In the genomic region with DNA sequence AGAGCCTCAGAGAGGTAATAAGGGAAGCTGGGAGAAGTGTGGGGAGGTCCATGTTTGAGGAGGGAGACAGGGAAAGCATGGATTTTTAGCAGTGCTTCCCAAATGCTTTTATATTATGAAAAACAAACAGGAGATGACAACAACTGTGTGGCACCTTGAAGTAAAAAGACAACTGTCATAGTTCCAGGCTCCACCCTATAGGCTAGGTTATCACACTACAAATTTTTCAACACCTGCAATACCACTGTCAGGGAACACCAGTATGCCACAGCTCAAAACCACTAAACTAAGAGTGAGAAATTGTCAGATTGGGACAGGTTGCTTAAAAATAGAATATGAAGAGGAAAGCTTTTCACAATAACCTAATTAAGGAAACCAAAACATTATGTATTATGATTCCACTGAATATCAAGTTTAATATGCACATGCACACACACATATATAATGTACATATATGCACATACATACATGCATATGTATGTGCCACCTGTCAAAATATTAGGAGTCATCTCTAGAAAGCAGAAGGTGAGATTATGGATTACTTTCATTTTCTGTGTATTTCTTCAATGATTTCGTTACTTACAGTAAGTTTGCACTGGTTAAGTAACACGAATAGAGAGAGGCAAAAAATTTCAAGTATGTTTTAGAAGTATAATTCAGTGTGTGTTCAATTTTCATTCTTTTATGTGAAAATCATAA, we compare ENCODE assay signal across 9 cellular contexts.
A peak's percentile ranks its signal among the peaks of the same experiment; 100 is the strongest.
DNase-seq lines count a peak whose midpoint lies in the region; ATAC-seq and TF ChIP-seq lines count a peak whose summit lies in the region.
"Had no signal": no experiment of that assay in that cellular context is flagged by ENCODE, and none has a peak within 500 bp of the region (broad histone marks: within the 10 kb centered on the region; RNA-seq: fewer than 3 reads in every experiment).

No MANE protein-coding gene starts in this region.

- H3K36me3 ChIP-seq in subcutaneous abdominal adipose tissue (ENCODE audit: control insufficient read depth in 5 of 5, insufficient read depth in 5 of 5, low read length in 5 of 5) (no peaks in the 10 kb centered on the region), tibial artery (no peaks in the 10 kb centered on the region)

- H3K27ac ChIP-seq in subcutaneous abdominal adipose tissue (ENCODE audit: low read depth, low read length) (no peak overlapping the region), tibial artery (no peak overlapping the region)

- ATAC-seq in activated CD8-positive, alpha-beta memory T cell treated with anti-CD3 and anti-CD28 coated beads, Interleukin-2, amount 10 ng/mL, durations not matched to agents 7 days and 5 days, result peak; percentile 84
- ATAC-seq in HG02970 (IDR thresholded peaks at IDR 0.05; ENCODE audit: low FRiP score, unreplicated experiment), result peak; percentile 96
- peak; percentile 88 for ATAC-seq in activated CD8-positive, alpha-beta T cell treated with anti-CD3 and anti-CD28 coated beads for 36 hours

- TF ChIP-seq CTCF in activated CD8-positive, alpha-beta T cell treated with anti-CD3 and anti-CD28 coated beads for 36 hours (IDR thresholded peaks at IDR 0.05), result no peak
- no peak for TF ChIP-seq CTCF in tibial artery (IDR thresholded peaks at IDR 0.05)
- TF ChIP-seq CTCF in GM20000 (IDR thresholded peaks at IDR 0.05; ENCODE audit: extremely low read depth, missing control alignments), result no peak

- H3K4me1 ChIP-seq in subcutaneous abdominal adipose tissue (ENCODE audit: control insufficient read depth in 5 of 5, insufficient read depth in 5 of 5, low read length in 5 of 5) (peaks cover 0 to 8% (median 0%) of the 10 kb centered on the region in 5 donors), tibial artery (peaks cover 0 to 13% (median 0%) of the 10 kb centered on the region in 4 donors)

- H3K4me3 ChIP-seq in subcutaneous abdominal adipose tissue (ENCODE audit: low read depth in 1 of 5, low read length in 5 of 5), result peak overlapping the region; percentile 4 to 51 (median 24)
- H3K4me3 ChIP-seq in tibial artery, result no peak overlapping the region

- peak overlapping the region; percentile 72 for H3K4me3 Mint-ChIP-seq in activated CD8-positive, alpha-beta memory T cell treated with anti-CD3 and anti-CD28 coated beads, Interleukin-2, amount 10 ng/mL, durations not matched to agents 7 days and 5 days
- peak overlapping the region; percentile 68 for H3K4me3 Mint-ChIP-seq in activated CD8-positive, alpha-beta T cell treated with anti-CD3 and anti-CD28 coated beads for 36 hours
- H3K4me3 Mint-ChIP-seq: nephron had no signal

- CTCF ChIA-PET in activated CD8-positive, alpha-beta memory T cell treated with anti-CD3 and anti-CD28 coated beads, Interleukin-2, amount 10 ng/mL, durations not matched to agents 7 days and 5 days (lab: Charles Lee), result no interaction called here
- CTCF ChIA-PET in activated CD8-positive, alpha-beta T cell treated with anti-CD3 and anti-CD28 coated beads for 36 hours (lab: Charles Lee), result no interaction called here

- H3K27me3 Mint-ChIP-seq in activated CD8-positive, alpha-beta memory T cell treated with anti-CD3 and anti-CD28 coated beads, Interleukin-2, amount 10 ng/mL, durations not matched to agents 7 days and 5 days, result peaks cover 6% of the 10 kb centered on the region
- no peaks in the 10 kb centered on the region for H3K27me3 Mint-ChIP-seq in activated CD8-positive, alpha-beta T cell treated with anti-CD3 and anti-CD28 coated beads for 36 hours

- no peak for DNase-seq in activated CD8-positive, alpha-beta memory T cell treated with anti-CD3 and anti-CD28 coated beads, Interleukin-2, amount 10 ng/mL, durations not matched to agents 7 days and 5 days
- no peak for DNase-seq in activated CD8-positive, alpha-beta memory T cell treated with anti-CD3 and anti-CD28 coated beads for 24 hours
- no peak for DNase-seq in activated CD8-positive, alpha-beta T cell treated with anti-CD3 and anti-CD28 coated beads for 36 hours
- no peak for DNase-seq in tibial artery
- DNase-seq in stimulated activated CD4-positive, alpha-beta T cell treated with anti-CD3 and anti-CD28 coated beads, Interleukin-2, amount 100 ng/mL, for 24 hours, result no peak
- no peak for DNase-seq in GM20000 (ENCODE audit: low spot score)

- intact Hi-C loops in activated CD8-positive, alpha-beta T cell treated with anti-CD3 and anti-CD28 coated beads for 36 hours (cut with micrococcal nuclease), result loop anchor here (10.0 kb wide), 2 partner anchors 284 to 404 kb away; no protein-coding TSS in a partner anchor
- intact Hi-C loops in tibial artery (cut with DNase I; ENCODE audit: low total_unique reads), result no loop called here

- no peaks in the 10 kb centered on the region for H3K27me3 ChIP-seq in subcutaneous abdominal adipose tissue (ENCODE audit: control insufficient read depth in 5 of 5, insufficient read depth in 4 of 5, low read length in 5 of 5)
- H3K27me3 ChIP-seq in tibial artery, result no peaks in the 10 kb centered on the region

- POLR2A ChIA-PET in activated CD8-positive, alpha-beta T cell treated with anti-CD3 and anti-CD28 coated beads for 36 hours (lab: Charles Lee), result no interaction called here

- H3K36me3 Mint-ChIP-seq in activated CD8-positive, alpha-beta memory T cell treated with anti-CD3 and anti-CD28 coated beads, Interleukin-2, amount 10 ng/mL, durations not matched to agents 7 days and 5 days, result peaks cover 11% of the 10 kb centered on the region
- H3K36me3 Mint-ChIP-seq in activated CD8-positive, alpha-beta T cell treated with anti-CD3 and anti-CD28 coated beads for 36 hours (ENCODE audit: low read depth), result peaks cover 10% of the 10 kb centered on the region

- peak overlapping the region in 3 of 5 donors; percentile 5 to 40 (median 39) for H3K9ac ChIP-seq in subcutaneous abdominal adipose tissue (ENCODE audit: low read length in 5 of 5)

- H3K9me3 ChIP-seq in subcutaneous abdominal adipose tissue (ENCODE audit: control insufficient read depth in 5 of 5, low read length in 5 of 5) (no peaks in the 10 kb centered on the region), tibial artery (no peaks in the 10 kb centered on the region)

- H3K4me1 Mint-ChIP-seq in activated CD8-positive, alpha-beta memory T cell treated with anti-CD3 and anti-CD28 coated beads, Interleukin-2, amount 10 ng/mL, durations not matched to agents 7 days and 5 days, result peaks cover 20% of the 10 kb centered on the region
- peaks cover 26% of the 10 kb centered on the region for H3K4me1 Mint-ChIP-seq in activated CD8-positive, alpha-beta T cell treated with anti-CD3 and anti-CD28 coated beads for 36 hours (ENCODE audit: low read depth)
- H3K4me1 Mint-ChIP-seq: nephron had no signal

- peak overlapping the region; percentile 77 for H3K27ac Mint-ChIP-seq in activated CD8-positive, alpha-beta memory T cell treated with anti-CD3 and anti-CD28 coated beads, Interleukin-2, amount 10 ng/mL, durations not matched to agents 7 days and 5 days
- peak overlapping the region; percentile 77 for H3K27ac Mint-ChIP-seq in activated CD8-positive, alpha-beta T cell treated with anti-CD3 and anti-CD28 coated beads for 36 hours
- H3K27ac Mint-ChIP-seq: nephron had no signal

- H3K9me3 Mint-ChIP-seq in activated CD8-positive, alpha-beta memory T cell treated with anti-CD3 and anti-CD28 coated beads, Interleukin-2, amount 10 ng/mL, durations not matched to agents 7 days and 5 days (ENCODE audit: low read depth), result peaks cover 5% of the 10 kb centered on the region
- H3K9me3 Mint-ChIP-seq in activated CD8-positive, alpha-beta T cell treated with anti-CD3 and anti-CD28 coated beads for 36 hours, result peaks cover 8% of the 10 kb centered on the region
- H3K9me3 Mint-ChIP-seq: nephron had no signal

Comparison
In these comparisons a context has a peak if more than half of its experiments do, and no peak if none do; other contexts are left out.
1. H3K4me3 ChIP-seq: peak in subcutaneous abdominal adipose tissue (5 of 5); none in tibial artery (0 of 2).
2. Peak in every context shown above with its lines, with median percentiles within 50 percentile points of each other: ATAC-seq.